ENCODE assay signal across 24 cellular contexts in genomic region chr6:3577517-3577916, GRCh38.
"Had no signal": no experiment of that assay in that cellular context is flagged by ENCODE, and none has a peak within 500 bp of the region (broad histone marks: within the 10 kb centered on the region; RNA-seq: fewer than 3 reads in every experiment).

No MANE protein-coding gene starts in this region.

- FAIRE-seq: keratinocyte, urothelium cell line had no signal

- H3K36me3 ChIP-seq: esophagus muscularis mucosa, gastroesophageal sphincter, ovary, suprapubic skin, thyroid gland had no signal

- H3K4me1 Mint-ChIP-seq: immature natural killer cell; naive thymus-derived CD4-positive, alpha-beta T cell; stimulated activated effector memory CD8-positive, alpha-beta T cell treated with anti-CD3 and anti-CD28 coated beads, Interleukin-12 subunit alpha, Interleukin-12 subunit beta, amount 100 ng/mL, for 72 hours had no signal

- H3K27ac ChIP-seq: epithelial cell of prostate, esophagus muscularis mucosa, gastroesophageal sphincter, ovary, suprapubic skin, thyroid gland had no signal

- H3K4me3 Mint-ChIP-seq: dendritic cell treated with granulocyte-macrophage colony-stimulating factor and Interleukin-4, amounts not matched to agents 40 ng/mL and 50 ng/mL, for 4 days; effector memory CD8-positive, alpha-beta T cell; immature natural killer cell; naive thymus-derived CD4-positive, alpha-beta T cell; stimulated activated effector memory CD8-positive, alpha-beta T cell treated with anti-CD3 and anti-CD28 coated beads, Interleukin-12 subunit alpha, Interleukin-12 subunit beta, amount 100 ng/mL, for 72 hours; type B pancreatic cell had no signal

- H3K27me3 Mint-ChIP-seq: type B pancreatic cell had no signal

- H3K4me2 ChIP-seq: smooth muscle cell had no signal

- H3K4me1 ChIP-seq: esophagus muscularis mucosa, gastroesophageal sphincter, suprapubic skin had no signal

- DNase-seq: effector memory CD8-positive, alpha-beta T cell; foreskin fibroblast; immature natural killer cell; left cardiac atrium; left ventricle myocardium superior; naive thymus-derived CD4-positive, alpha-beta T cell; nucleus accumbens; ovary; right cardiac atrium; stimulated activated CD4-positive, alpha-beta T cell treated with anti-CD3 and anti-CD28 coated beads, Interleukin-2, amount 100 ng/mL, for 48 hours; stimulated activated CD8-positive, alpha-beta memory T cell treated with anti-CD3 and anti-CD28 coated beads, Interleukin-4, amount 100 ng/mL, for 48 hours; stimulated activated naive CD8-positive, alpha-beta T cell treated with anti-CD3 and anti-CD28 coated beads, Interleukin-15, Interleukin-2, amounts not matched to agents 100 U/mL and 50 U/mL, for 24 hours; thyroid gland had no signal

- H3K9me3 Mint-ChIP-seq: dendritic cell treated with granulocyte-macrophage colony-stimulating factor and Interleukin-4, amounts not matched to agents 40 ng/mL and 50 ng/mL, for 4 days; effector memory CD8-positive, alpha-beta T cell; immature natural killer cell; naive thymus-derived CD4-positive, alpha-beta T cell; stimulated activated effector memory CD8-positive, alpha-beta T cell treated with anti-CD3 and anti-CD28 coated beads, Interleukin-12 subunit alpha, Interleukin-12 subunit beta, amount 100 ng/mL, for 72 hours; type B pancreatic cell had no signal

- ATAC-seq: effector memory CD8-positive, alpha-beta T cell; gastroesophageal sphincter; left cardiac atrium; left ventricle myocardium superior; naive thymus-derived CD4-positive, alpha-beta T cell; right cardiac atrium; stimulated activated effector memory CD8-positive, alpha-beta T cell treated with anti-CD3 and anti-CD28 coated beads, Interleukin-12 subunit alpha, Interleukin-12 subunit beta, amount 100 ng/mL, for 72 hours; stimulated activated naive CD8-positive, alpha-beta T cell treated with anti-CD3 and anti-CD28 coated beads, Interleukin-15, Interleukin-2, amounts not matched to agents 100 U/mL and 50 U/mL, for 24 hours had no signal

- H3K4me3 ChIP-seq: esophagus muscularis mucosa, gastroesophageal sphincter, lung, ovary, smooth muscle cell, suprapubic skin, thyroid gland had no signal

- H3K9me3 ChIP-seq: esophagus muscularis mucosa, gastroesophageal sphincter, ovary, suprapubic skin, thyroid gland had no signal

- H3K27ac Mint-ChIP-seq: dendritic cell treated with granulocyte-macrophage colony-stimulating factor and Interleukin-4, amounts not matched to agents 40 ng/mL and 50 ng/mL, for 4 days; effector memory CD8-positive, alpha-beta T cell; immature natural killer cell; naive thymus-derived CD4-positive, alpha-beta T cell; stimulated activated effector memory CD8-positive, alpha-beta T cell treated with anti-CD3 and anti-CD28 coated beads, Interleukin-12 subunit alpha, Interleukin-12 subunit beta, amount 100 ng/mL, for 72 hours; type B pancreatic cell had no signal

- H3K36me3 Mint-ChIP-seq: immature natural killer cell; naive thymus-derived CD4-positive, alpha-beta T cell; stimulated activated effector memory CD8-positive, alpha-beta T cell treated with anti-CD3 and anti-CD28 coated beads, Interleukin-12 subunit alpha, Interleukin-12 subunit beta, amount 100 ng/mL, for 72 hours; type B pancreatic cell had no signal

- H3K27me3 ChIP-seq: esophagus muscularis mucosa, gastroesophageal sphincter, ovary, suprapubic skin, thyroid gland had no signal
